In genomic region chr20:4730782-4731181, GRCh38 we compare ENCODE assay signal across 1 cellular context.
TF ChIP-seq lines count a peak whose summit lies in the region.

No MANE protein-coding gene starts in this region.

TF ChIP-seq in K562, 482 proteins besides CTCF, POLR2A, EP300 and RAD21 (continued from another document):
- TF ChIP-seq, protein P1, sequence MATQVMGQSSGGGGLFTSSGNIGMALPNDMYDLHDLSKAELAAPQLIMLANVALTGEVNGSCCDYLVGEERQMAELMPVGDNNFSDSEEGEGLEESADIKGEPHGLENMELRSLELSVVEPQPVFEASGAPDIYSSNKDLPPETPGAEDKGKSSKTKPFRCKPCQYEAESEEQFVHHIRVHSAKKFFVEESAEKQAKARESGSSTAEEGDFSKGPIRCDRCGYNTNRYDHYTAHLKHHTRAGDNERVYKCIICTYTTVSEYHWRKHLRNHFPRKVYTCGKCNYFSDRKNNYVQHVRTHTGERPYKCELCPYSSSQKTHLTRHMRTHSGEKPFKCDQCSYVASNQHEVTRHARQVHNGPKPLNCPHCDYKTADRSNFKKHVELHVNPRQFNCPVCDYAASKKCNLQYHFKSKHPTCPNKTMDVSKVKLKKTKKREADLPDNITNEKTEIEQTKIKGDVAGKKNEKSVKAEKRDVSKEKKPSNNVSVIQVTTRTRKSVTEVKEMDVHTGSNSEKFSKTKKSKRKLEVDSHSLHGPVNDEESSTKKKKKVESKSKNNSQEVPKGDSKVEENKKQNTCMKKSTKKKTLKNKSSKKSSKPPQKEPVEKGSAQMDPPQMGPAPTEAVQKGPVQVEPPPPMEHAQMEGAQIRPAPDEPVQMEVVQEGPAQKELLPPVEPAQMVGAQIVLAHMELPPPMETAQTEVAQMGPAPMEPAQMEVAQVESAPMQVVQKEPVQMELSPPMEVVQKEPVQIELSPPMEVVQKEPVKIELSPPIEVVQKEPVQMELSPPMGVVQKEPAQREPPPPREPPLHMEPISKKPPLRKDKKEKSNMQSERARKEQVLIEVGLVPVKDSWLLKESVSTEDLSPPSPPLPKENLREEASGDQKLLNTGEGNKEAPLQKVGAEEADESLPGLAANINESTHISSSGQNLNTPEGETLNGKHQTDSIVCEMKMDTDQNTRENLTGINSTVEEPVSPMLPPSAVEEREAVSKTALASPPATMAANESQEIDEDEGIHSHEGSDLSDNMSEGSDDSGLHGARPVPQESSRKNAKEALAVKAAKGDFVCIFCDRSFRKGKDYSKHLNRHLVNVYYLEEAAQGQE (CRISPR knock-in tag; IDR thresholded peaks at IDR 0.05; ENCODE audit: low read depth) = peak; percentile 73
- TF ChIP-seq RBM14 (IDR thresholded peaks at IDR 0.05; ENCODE audit: borderline replicate concordance, insufficient read depth, low read depth, low read length) (no peak), ELK1 (CRISPR knock-in tag; IDR thresholded peaks at IDR 0.05) (no peak), NFIC (IDR thresholded peaks at IDR 0.05) (peak; percentile 65)
- TF ChIP-seq, protein P2, sequence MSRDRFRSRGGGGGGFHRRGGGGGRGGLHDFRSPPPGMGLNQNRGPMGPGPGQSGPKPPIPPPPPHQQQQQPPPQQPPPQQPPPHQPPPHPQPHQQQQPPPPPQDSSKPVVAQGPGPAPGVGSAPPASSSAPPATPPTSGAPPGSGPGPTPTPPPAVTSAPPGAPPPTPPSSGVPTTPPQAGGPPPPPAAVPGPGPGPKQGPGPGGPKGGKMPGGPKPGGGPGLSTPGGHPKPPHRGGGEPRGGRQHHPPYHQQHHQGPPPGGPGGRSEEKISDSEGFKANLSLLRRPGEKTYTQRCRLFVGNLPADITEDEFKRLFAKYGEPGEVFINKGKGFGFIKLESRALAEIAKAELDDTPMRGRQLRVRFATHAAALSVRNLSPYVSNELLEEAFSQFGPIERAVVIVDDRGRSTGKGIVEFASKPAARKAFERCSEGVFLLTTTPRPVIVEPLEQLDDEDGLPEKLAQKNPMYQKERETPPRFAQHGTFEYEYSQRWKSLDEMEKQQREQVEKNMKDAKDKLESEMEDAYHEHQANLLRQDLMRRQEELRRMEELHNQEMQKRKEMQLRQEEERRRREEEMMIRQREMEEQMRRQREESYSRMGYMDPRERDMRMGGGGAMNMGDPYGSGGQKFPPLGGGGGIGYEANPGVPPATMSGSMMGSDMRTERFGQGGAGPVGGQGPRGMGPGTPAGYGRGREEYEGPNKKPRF (IDR thresholded peaks at IDR 0.05; ENCODE audit: low read depth, low read length) = no peak
